Comparison of ENCODE assay signal across 1 cellular context in the genomic region with DNA sequence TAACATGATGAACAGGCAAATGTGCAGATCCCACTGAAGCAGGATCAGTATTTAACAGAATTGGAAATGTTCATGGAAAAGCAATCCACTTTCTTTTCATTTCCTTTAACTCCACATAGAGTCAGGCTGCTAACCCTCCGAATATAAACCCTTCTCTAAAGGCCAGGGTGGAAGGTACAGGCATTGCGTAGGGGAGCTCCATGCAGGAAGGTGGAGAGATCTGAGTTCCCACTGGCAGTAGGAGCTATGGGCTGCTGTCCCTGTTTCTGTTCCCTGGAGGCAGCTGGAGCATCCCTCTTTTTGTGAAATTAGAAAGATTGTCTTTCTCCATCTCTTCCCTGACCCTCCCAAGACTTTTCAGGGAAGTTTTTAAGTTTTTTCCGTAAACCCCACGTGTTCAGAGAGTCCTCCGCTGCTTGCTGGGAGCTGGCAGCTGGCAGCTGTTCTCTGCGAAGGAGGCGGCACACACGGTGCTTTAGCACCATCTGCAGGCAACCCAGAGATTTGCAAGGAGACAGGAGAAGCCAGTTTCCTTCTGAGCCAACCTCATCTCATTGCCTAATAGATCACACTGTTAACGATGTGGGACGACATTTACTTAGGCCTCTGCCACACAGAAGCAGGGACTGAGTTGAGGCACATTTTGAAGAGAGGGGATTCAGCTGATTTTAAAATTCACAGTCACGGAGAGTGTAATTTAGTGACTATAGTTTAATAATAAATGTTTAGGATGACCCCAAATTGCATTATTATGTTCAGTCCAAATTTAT.
TF ChIP-seq lines count a peak whose summit lies in the region.

No MANE protein-coding gene starts in this region.

TF ChIP-seq in HepG2, 621 proteins besides CTCF, POLR2A, EP300 and RAD21 (continued from another document):
- TF ChIP-seq, protein P1, sequence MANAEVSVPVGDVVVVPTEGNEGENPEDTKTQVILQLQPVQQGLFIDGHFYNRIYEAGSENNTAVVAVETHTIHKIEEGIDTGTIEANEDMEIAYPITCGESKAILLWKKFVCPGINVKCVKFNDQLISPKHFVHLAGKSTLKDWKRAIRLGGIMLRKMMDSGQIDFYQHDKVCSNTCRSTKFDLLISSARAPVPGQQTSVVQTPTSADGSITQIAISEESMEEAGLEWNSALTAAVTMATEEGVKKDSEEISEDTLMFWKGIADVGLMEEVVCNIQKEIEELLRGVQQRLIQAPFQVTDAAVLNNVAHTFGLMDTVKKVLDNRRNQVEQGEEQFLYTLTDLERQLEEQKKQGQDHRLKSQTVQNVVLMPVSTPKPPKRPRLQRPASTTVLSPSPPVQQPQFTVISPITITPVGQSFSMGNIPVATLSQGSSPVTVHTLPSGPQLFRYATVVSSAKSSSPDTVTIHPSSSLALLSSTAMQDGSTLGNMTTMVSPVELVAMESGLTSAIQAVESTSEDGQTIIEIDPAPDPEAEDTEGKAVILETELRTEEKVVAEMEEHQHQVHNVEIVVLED (CRISPR knock-in tag; IDR thresholded peaks at IDR 0.05; ENCODE audit: borderline replicate concordance) = 0 out of 2 replicates have a peak, but pooled peaks have one; percentile 30
- TF ChIP-seq DMAP1 (CRISPR knock-in tag; IDR thresholded peaks at IDR 0.05) (0 out of 2 replicates have a peak, but pooled peaks have one; percentile 14), HDAC2 (CRISPR knock-in tag; IDR thresholded peaks at IDR 0.05) (0 out of 2 replicates have a peak, but pooled peaks have one; percentile 26), KDM5B (CRISPR knock-in tag; IDR thresholded peaks at IDR 0.05; ENCODE audit: borderline replicate concordance) (no peak), SRF (IDR thresholded peaks at IDR 0.05; ENCODE audit: low read depth, low read length) (no peak), ZNF737 (CRISPR knock-in tag; IDR thresholded peaks at IDR 0.05; ENCODE audit: borderline replicate concordance) (no peak), PCBP2 (optimal IDR thresholded peaks at IDR 0.05; ENCODE audit: low read depth, low read length, poor library complexity, severe bottlenecking) (no peak), SMC3 (IDR thresholded peaks at IDR 0.05; ENCODE audit: low read length) (peak; percentile 92), ELF3 (CRISPR knock-in tag; IDR thresholded peaks at IDR 0.05) (peak; percentile 57; the same call in 1 of the 2 replicates), PHF8 (CRISPR knock-in tag; IDR thresholded peaks at IDR 0.05) (no peak), ZNF772 (CRISPR knock-in tag; IDR thresholded peaks at IDR 0.05) (no peak), TBX2 (CRISPR knock-in tag; IDR thresholded peaks at IDR 0.05; ENCODE audit: borderline replicate concordance) (peak; percentile 39; the same call in 1 of the 2 replicates), SETDB1 (CRISPR knock-in tag; IDR thresholded peaks at IDR 0.05; ENCODE audit: borderline replicate concordance) (no peak), PITX1 (CRISPR knock-in tag; IDR thresholded peaks at IDR 0.05) (no peak), MED8 (CRISPR knock-in tag; IDR thresholded peaks at IDR 0.05; ENCODE audit: insufficient replicate concordance) (no peak), ZNF451 (CRISPR knock-in tag; IDR thresholded peaks at IDR 0.05) (no peak), HOXA5 (CRISPR knock-in tag; IDR thresholded peaks at IDR 0.05) (no peak), PPARG (CRISPR knock-in tag; conservative IDR thresholded peaks at IDR 0.05) (no peak), FOXO1 (CRISPR knock-in tag; IDR thresholded peaks at IDR 0.05) (no peak), ZNF12 (CRISPR knock-in tag; IDR thresholded peaks at IDR 0.05) (0 out of 2 replicates have a peak, but pooled peaks have one; percentile 25), MXI1 (IDR thresholded peaks at IDR 0.05; ENCODE audit: borderline replicate concordance, low read depth, low read length) (peak; percentile 34; the same call in 1 of the 3 replicates), ZNF143 (CRISPR knock-in tag; IDR thresholded peaks at IDR 0.05) (peak; percentile 73), ZNF614 (CRISPR knock-in tag; IDR thresholded peaks at IDR 0.05; ENCODE audit: borderline replicate concordance) (0 out of 2 replicates have a peak, but pooled peaks have one; percentile 57), MIXL1 (CRISPR knock-in tag; IDR thresholded peaks at IDR 0.05) (0 out of 2 replicates have a peak, but pooled peaks have one; percentile 23), KDM6A (CRISPR knock-in tag; IDR thresholded peaks at IDR 0.05; ENCODE audit: low read depth) (no peak)
- TF ChIP-seq, protein P2, sequence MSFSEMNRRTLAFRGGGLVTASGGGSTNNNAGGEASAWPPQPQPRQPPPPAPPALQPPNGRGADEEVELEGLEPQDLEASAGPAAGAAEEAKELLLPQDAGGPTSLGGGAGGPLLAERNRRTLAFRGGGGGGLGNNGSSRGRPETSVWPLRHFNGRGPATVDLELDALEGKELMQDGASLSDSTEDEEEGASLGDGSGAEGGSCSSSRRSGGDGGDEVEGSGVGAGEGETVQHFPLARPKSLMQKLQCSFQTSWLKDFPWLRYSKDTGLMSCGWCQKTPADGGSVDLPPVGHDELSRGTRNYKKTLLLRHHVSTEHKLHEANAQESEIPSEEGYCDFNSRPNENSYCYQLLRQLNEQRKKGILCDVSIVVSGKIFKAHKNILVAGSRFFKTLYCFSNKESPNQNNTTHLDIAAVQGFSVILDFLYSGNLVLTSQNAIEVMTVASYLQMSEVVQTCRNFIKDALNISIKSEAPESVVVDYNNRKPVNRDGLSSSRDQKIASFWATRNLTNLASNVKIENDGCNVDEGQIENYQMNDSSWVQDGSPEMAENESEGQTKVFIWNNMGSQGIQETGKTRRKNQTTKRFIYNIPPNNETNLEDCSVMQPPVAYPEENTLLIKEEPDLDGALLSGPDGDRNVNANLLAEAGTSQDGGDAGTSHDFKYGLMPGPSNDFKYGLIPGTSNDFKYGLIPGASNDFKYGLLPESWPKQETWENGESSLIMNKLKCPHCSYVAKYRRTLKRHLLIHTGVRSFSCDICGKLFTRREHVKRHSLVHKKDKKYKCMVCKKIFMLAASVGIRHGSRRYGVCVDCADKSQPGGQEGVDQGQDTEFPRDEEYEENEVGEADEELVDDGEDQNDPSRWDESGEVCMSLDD (CRISPR knock-in tag; IDR thresholded peaks at IDR 0.05; ENCODE audit: borderline replicate concordance) = no peak
- TF ChIP-seq, protein P3, sequence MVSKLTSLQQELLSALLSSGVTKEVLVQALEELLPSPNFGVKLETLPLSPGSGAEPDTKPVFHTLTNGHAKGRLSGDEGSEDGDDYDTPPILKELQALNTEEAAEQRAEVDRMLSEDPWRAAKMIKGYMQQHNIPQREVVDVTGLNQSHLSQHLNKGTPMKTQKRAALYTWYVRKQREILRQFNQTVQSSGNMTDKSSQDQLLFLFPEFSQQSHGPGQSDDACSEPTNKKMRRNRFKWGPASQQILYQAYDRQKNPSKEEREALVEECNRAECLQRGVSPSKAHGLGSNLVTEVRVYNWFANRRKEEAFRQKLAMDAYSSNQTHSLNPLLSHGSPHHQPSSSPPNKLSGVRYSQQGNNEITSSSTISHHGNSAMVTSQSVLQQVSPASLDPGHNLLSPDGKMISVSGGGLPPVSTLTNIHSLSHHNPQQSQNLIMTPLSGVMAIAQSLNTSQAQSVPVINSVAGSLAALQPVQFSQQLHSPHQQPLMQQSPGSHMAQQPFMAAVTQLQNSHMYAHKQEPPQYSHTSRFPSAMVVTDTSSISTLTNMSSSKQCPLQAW (CRISPR knock-in tag; IDR thresholded peaks at IDR 0.05) = 0 out of 2 replicates have a peak, but pooled peaks have one; percentile 38
- TF ChIP-seq, protein P4, sequence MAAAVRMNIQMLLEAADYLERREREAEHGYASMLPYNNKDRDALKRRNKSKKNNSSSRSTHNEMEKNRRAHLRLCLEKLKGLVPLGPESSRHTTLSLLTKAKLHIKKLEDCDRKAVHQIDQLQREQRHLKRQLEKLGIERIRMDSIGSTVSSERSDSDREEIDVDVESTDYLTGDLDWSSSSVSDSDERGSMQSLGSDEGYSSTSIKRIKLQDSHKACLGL (CRISPR knock-in tag; IDR thresholded peaks at IDR 0.05) = no peak
- TF ChIP-seq, protein P5, sequence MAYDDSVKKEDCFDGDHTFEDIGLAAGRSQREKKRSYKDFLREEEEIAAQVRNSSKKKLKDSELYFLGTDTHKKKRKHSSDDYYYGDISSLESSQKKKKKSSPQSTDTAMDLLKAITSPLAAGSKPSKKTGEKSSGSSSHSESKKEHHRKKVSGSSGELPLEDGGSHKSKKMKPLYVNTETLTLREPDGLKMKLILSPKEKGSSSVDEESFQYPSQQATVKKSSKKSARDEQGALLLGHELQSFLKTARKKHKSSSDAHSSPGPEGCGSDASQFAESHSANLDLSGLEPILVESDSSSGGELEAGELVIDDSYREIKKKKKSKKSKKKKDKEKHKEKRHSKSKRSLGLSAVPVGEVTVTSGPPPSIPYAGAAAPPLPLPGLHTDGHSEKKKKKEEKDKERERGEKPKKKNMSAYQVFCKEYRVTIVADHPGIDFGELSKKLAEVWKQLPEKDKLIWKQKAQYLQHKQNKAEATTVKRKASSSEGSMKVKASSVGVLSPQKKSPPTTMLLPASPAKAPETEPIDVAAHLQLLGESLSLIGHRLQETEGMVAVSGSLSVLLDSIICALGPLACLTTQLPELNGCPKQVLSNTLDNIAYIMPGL (CRISPR knock-in tag; IDR thresholded peaks at IDR 0.05; ENCODE audit: borderline replicate concordance in 1 of 2, low read depth in 1 of 2) = peak in 1 of 2 experiments; percentile 50; a peak in 1 of 4 replicates
- TF ChIP-seq, protein P6, sequence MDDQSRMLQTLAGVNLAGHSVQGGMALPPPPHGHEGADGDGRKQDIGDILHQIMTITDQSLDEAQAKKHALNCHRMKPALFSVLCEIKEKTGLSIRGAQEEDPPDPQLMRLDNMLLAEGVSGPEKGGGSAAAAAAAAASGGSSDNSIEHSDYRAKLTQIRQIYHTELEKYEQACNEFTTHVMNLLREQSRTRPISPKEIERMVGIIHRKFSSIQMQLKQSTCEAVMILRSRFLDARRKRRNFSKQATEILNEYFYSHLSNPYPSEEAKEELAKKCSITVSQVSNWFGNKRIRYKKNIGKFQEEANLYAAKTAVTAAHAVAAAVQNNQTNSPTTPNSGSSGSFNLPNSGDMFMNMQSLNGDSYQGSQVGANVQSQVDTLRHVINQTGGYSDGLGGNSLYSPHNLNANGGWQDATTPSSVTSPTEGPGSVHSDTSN (CRISPR knock-in tag; IDR thresholded peaks at IDR 0.05; ENCODE audit: borderline replicate concordance) = no peak
- TF ChIP-seq, protein P7, sequence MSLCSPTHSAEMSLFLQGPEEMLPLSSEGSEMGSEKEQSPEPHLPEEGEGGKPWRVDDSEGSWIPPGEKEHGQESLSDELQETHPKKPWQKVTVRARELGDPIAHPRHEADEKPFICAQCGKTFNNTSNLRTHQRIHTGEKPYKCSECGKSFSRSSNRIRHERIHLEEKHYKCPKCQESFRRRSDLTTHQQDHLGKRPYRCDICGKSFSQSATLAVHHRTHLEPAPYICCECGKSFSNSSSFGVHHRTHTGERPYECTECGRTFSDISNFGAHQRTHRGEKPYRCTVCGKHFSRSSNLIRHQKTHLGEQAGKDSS (CRISPR knock-in tag; IDR thresholded peaks at IDR 0.05; ENCODE audit: borderline replicate concordance, low read depth) = 0 out of 2 replicates have a peak, but pooled peaks have one; percentile 53
